ENCODE assay signal across 14 cellular contexts in the genomic region with DNA sequence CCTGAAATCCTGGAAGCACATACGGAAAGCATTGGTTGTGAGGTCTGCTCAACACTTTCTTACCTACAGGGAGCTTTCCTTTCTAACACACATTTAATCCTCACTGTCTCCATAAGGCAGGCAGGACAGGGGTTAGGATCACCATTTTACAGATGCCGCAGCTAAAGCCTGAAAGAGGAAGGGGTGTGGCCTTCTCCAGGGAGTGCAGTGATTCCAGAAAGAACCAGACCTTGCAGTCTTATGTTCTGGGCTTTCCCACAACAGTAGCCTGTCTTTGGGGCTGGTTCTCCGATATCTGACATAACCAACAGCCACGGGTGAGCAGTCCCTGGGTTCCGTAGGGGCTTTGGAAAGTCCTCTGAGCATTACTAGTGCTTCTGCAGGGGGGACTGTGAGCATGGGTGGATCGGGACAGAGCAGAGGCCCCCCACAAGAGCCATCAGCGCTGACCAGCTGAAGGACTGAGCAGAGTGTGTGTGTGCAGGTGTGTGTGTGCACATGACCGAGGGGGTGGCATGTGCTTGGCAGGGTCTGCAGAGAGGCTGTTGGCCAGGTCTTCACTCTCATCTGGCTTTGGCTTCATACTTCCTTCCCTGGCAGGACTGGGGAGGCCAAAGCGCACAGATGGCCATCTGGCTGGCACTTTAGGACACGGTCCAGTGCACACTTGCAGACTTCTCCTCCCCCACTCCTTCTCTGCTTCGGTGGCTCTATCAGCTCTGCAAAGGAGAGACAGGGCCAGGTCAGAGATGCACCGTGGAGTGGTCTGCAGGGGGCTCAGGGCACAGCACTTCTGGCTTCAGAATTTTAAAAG.
DNase-seq lines count a peak whose midpoint lies in the region; ATAC-seq and TF ChIP-seq lines count a peak whose summit lies in the region.
"Had no signal": no experiment of that assay in that cellular context is flagged by ENCODE, and none has a peak within 500 bp of the region (broad histone marks: within the 10 kb centered on the region; RNA-seq: fewer than 3 reads in every experiment).

No MANE protein-coding gene starts in this region.

- H3K18ac ChIP-seq in neuronal stem cell (ENCODE audit: low read length): peak overlapping the region; percentile 20

- H3K4me1 ChIP-seq in neuronal stem cell (ENCODE audit: control insufficient read depth in 2 of 2, insufficient read depth in 1 of 2, low read depth in 1 of 2, low read length in 2 of 2) (peaks cover 31 to 47% of the 10 kb centered on the region in 2 donors), lower lobe of right lung (peaks cover 4% of the 10 kb centered on the region)

- H3K79me1 ChIP-seq in neuronal stem cell (ENCODE audit: low read depth, low read length): no peaks in the 10 kb centered on the region

- H3K14ac ChIP-seq in neuronal stem cell (ENCODE audit: low read length): no peak overlapping the region

- intact Hi-C loops in lower lobe of right lung (cut with DNase I): no loop called here

- H3K27me3 ChIP-seq in neuronal stem cell (ENCODE audit: control insufficient read depth in 3 of 3, insufficient read depth in 3 of 3, low read depth in 1 of 3, low read length in 3 of 3) (no peaks in the 10 kb centered on the region), lower lobe of right lung (ENCODE audit: low read depth) (no peaks in the 10 kb centered on the region)
- H3K27me3 ChIP-seq: Peyer's patch, right lobe of liver had no signal

- H3K36me3 ChIP-seq in neuronal stem cell (replicated peaks in 1 of 2; ENCODE audit: control insufficient read depth in 2 of 2, insufficient read depth in 2 of 2, low read length in 2 of 2) (no peaks in the 10 kb centered on the region), lower lobe of right lung (no peaks in the 10 kb centered on the region)
- H3K36me3 ChIP-seq: Peyer's patch, right lobe of liver had no signal

- peak; percentile 78 for DNase-seq in DMS53 (lab: John Stamatoyannopoulos, UW)
- DNase-seq in NCI-H446 treated with DMSO at 0.1 percent for 48 hours (lab: John Stamatoyannopoulos, UW): peak; percentile 83
- DNase-seq in cerebellum (ENCODE audit: low spot score): peak; percentile 89
- DNase-seq in neuronal stem cell (ENCODE audit: low spot score): no peak
- DNase-seq in Kasumi-1 (lab: John Stamatoyannopoulos, UW): no peak
- no peak for DNase-seq in lower lobe of right lung
- no peak for DNase-seq in hippocampal formation (lab: John Stamatoyannopoulos, UW)
- DNase-seq in stimulated activated CD8-positive, alpha-beta memory T cell treated with anti-CD3 and anti-CD28 coated beads, Interleukin-4, amount 100 ng/mL, for 48 hours: no peak
- DNase-seq: activated T-cell treated with anti-CD3 and anti-CD28 coated beads for 4 hours; CD4-positive, CD25-positive, alpha-beta regulatory T cell; effector memory CD4-positive, alpha-beta T cell; Peyer's patch; right lobe of liver had no signal

- H3K9ac ChIP-seq in neuronal stem cell (ENCODE audit: low read depth, low read length, poor library complexity): no peak overlapping the region

- no peak overlapping the region for H3K23ac ChIP-seq in neuronal stem cell (ENCODE audit: low read depth, low read length, poor library complexity)

- no peak overlapping the region for H3K4ac ChIP-seq in neuronal stem cell (ENCODE audit: low read length)

- H2BK120ac ChIP-seq in neuronal stem cell (ENCODE audit: low read depth, low read length): no peak overlapping the region

- H2AFZ ChIP-seq in neuronal stem cell (ENCODE audit: low read length): peak overlapping the region; percentile 50

- no peak for TF ChIP-seq CTCF in lower lobe of right lung (IDR thresholded peaks at IDR 0.05)

- no CpG with 5 or more reads among the region's 12 CpGs for WGBS in neuronal stem cell (ENCODE audit: extremely low coverage in 2 of 2, insufficient read length in 2 of 2, insufficient replicate concordance in 1 of 2), 2 donors

- no peak overlapping the region for H2BK5ac ChIP-seq in neuronal stem cell (ENCODE audit: low read length)

- no peak overlapping the region for H2BK12ac ChIP-seq in neuronal stem cell (ENCODE audit: low read length)

- H4K91ac ChIP-seq in neuronal stem cell (ENCODE audit: low read depth, low read length, poor library complexity): no peak overlapping the region

- no peak overlapping the region for H3K27ac ChIP-seq in neuronal stem cell (replicated peaks; ENCODE audit: low read length)
- no peak overlapping the region for H3K27ac ChIP-seq in lower lobe of right lung
- H3K27ac ChIP-seq: Peyer's patch, right lobe of liver had no signal

- H3K9me3 ChIP-seq in neuronal stem cell (replicated peaks in 1 of 2; ENCODE audit: control insufficient read depth in 2 of 2, insufficient read depth in 1 of 2, low read depth in 1 of 2, low read length in 2 of 2) (no peaks in the 10 kb centered on the region), lower lobe of right lung (no peaks in the 10 kb centered on the region)
- H3K9me3 ChIP-seq: Peyer's patch, right lobe of liver had no signal

- no peak overlapping the region for H3K4me3 ChIP-seq in neuronal stem cell (ENCODE audit: low read length in 2 of 2)
- no peak overlapping the region for H3K4me3 ChIP-seq in lower lobe of right lung
- H3K4me3 ChIP-seq: lung, Peyer's patch, right lobe of liver had no signal

- no peak overlapping the region for H2BK15ac ChIP-seq in neuronal stem cell (ENCODE audit: low read length)

- no peak overlapping the region for H2AK5ac ChIP-seq in neuronal stem cell (ENCODE audit: low read depth, low read length)

- H3K4me2 ChIP-seq in neuronal stem cell (ENCODE audit: insufficient read depth, low read length, poor library complexity, severe bottlenecking): no peak overlapping the region

- H4K8ac ChIP-seq in neuronal stem cell (ENCODE audit: low read depth, low read length): no peak overlapping the region

- ATAC-seq in lower lobe of right lung: no peak

Comparison
In these comparisons a context has a peak if more than half of its experiments do, and no peak if none do; other contexts are left out.
1. DNase-seq: peak in DMS53 (single experiment), NCI-H446 treated with DMSO at 0.1 percent for 48 hours (single experiment) and cerebellum (single experiment); none in neuronal stem cell (single experiment), Kasumi-1 (0 of 2), lower lobe of right lung (single experiment), hippocampal formation (0 of 2) and stimulated activated CD8-positive, alpha-beta memory T cell treated with anti-CD3 and anti-CD28 coated beads, Interleukin-4, amount 100 ng/mL, for 48 hours (single experiment).